Comparison of ENCODE assay signal across 2 cellular contexts in the genomic region with DNA sequence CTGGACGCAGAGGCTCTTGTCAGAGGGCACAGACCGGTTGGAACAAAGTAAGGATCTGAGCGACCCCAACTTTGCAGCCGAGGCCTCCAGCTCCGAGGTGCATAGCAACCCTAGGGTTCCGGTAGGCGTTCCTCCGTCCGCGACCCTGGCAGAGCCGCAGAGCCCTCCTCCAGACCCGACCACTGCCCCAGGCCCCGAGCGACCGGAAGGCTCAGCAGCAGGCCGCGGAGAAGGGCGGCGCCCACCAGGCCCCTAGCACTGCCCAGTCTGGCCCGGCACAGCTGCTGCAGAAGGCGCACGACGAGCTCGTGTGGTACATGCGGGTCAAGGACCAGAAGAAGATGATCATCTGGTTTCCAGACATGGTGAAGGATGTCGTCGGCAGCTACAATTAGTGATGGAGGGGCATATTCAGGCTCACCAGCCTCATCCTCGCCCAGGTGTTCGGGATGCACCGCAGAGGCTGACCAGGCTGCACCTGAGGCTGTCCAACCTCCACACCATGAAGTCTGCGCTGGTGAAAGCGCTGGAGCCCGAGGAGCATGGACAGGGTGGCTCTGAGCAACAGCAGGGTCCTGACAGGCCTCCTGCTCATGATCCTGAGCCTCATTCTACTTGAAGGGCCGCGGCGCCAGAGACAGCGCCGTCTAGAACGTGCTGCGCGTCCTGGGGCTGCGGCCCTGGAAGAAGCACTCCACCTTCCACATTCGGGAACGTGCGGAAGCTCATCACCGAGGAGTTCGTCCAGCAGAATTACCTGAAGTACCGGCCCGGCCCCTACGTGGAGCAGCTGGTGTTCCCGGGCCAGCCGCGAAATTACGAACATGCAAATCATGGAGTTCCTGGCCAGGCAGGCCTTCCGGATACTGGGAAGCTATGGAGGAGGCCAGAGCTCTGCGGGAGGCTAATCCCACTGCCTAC.
TF ChIP-seq lines count a peak whose summit lies in the region.

No MANE protein-coding gene starts in this region.

TF ChIP-seq in GM23338, 12 proteins besides CTCF, POLR2A, EP300 and RAD21 (continued from another document and continues in another):
- TF ChIP-seq, protein P1, sequence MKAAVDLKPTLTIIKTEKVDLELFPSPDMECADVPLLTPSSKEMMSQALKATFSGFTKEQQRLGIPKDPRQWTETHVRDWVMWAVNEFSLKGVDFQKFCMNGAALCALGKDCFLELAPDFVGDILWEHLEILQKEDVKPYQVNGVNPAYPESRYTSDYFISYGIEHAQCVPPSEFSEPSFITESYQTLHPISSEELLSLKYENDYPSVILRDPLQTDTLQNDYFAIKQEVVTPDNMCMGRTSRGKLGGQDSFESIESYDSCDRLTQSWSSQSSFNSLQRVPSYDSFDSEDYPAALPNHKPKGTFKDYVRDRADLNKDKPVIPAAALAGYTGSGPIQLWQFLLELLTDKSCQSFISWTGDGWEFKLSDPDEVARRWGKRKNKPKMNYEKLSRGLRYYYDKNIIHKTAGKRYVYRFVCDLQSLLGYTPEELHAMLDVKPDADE (IDR thresholded peaks at IDR 0.05): no peak
- TF ChIP-seq, protein P2, sequence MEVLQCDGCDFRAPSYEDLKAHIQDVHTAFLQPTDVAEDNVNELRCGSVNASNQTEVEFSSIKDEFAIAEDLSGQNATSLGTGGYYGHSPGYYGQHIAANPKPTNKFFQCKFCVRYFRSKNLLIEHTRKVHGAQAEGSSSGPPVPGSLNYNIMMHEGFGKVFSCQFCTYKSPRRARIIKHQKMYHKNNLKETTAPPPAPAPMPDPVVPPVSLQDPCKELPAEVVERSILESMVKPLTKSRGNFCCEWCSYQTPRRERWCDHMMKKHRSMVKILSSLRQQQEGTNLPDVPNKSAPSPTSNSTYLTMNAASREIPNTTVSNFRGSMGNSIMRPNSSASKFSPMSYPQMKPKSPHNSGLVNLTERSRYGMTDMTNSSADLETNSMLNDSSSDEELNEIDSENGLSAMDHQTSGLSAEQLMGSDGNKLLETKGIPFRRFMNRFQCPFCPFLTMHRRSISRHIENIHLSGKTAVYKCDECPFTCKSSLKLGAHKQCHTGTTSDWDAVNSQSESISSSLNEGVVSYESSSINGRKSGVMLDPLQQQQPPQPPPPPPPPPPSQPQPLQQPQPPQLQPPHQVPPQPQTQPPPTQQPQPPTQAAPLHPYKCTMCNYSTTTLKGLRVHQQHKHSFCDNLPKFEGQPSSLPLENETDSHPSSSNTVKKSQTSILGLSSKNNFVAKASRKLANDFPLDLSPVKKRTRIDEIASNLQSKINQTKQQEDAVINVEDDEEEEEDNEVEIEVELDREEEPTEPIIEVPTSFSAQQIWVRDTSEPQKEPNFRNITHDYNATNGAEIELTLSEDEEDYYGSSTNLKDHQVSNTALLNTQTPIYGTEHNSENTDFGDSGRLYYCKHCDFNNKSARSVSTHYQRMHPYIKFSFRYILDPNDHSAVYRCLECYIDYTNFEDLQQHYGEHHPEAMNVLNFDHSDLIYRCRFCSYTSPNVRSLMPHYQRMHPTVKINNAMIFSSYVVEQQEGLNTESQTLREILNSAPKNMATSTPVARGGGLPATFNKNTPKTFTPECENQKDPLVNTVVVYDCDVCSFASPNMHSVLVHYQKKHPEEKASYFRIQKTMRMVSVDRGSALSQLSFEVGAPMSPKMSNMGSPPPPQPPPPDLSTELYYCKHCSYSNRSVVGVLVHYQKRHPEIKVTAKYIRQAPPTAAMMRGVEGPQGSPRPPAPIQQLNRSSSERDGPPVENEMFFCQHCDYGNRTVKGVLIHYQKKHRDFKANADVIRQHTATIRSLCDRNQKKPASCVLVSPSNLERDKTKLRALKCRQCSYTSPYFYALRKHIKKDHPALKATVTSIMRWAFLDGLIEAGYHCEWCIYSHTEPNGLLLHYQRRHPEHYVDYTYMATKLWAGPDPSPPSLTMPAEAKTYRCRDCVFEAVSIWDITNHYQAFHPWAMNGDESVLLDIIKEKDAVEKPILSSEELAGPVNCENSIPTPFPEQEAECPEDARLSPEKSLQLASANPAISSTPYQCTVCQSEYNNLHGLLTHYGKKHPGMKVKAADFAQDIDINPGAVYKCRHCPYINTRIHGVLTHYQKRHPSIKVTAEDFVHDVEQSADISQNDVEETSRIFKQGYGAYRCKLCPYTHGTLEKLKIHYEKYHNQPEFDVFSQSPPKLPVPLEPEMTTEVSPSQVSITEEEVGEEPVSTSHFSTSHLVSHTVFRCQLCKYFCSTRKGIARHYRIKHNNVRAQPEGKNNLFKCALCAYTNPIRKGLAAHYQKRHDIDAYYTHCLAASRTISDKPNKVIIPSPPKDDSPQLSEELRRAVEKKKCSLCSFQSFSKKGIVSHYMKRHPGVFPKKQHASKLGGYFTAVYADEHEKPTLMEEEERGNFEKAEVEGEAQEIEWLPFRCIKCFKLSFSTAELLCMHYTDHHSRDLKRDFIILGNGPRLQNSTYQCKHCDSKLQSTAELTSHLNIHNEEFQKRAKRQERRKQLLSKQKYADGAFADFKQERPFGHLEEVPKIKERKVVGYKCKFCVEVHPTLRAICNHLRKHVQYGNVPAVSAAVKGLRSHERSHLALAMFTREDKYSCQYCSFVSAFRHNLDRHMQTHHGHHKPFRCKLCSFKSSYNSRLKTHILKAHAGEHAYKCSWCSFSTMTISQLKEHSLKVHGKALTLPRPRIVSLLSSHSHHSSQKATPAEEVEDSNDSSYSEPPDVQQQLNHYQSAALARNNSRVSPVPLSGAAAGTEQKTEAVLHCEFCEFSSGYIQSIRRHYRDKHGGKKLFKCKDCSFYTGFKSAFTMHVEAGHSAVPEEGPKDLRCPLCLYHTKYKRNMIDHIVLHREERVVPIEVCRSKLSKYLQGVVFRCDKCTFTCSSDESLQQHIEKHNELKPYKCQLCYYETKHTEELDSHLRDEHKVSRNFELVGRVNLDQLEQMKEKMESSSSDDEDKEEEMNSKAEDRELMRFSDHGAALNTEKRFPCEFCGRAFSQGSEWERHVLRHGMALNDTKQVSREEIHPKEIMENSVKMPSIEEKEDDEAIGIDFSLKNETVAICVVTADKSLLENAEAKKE (CRISPR knock-in tag; IDR thresholded peaks at IDR 0.05): no peak
- TF ChIP-seq ZNF331 (CRISPR knock-in tag; IDR thresholded peaks at IDR 0.05; ENCODE audit: low read depth) (no peak), ZNF114 (CRISPR knock-in tag; IDR thresholded peaks at IDR 0.05) (no peak), CREB1 (CRISPR knock-in tag; IDR thresholded peaks at IDR 0.05; ENCODE audit: low read depth) (no peak)
- TF ChIP-seq, protein P3, sequence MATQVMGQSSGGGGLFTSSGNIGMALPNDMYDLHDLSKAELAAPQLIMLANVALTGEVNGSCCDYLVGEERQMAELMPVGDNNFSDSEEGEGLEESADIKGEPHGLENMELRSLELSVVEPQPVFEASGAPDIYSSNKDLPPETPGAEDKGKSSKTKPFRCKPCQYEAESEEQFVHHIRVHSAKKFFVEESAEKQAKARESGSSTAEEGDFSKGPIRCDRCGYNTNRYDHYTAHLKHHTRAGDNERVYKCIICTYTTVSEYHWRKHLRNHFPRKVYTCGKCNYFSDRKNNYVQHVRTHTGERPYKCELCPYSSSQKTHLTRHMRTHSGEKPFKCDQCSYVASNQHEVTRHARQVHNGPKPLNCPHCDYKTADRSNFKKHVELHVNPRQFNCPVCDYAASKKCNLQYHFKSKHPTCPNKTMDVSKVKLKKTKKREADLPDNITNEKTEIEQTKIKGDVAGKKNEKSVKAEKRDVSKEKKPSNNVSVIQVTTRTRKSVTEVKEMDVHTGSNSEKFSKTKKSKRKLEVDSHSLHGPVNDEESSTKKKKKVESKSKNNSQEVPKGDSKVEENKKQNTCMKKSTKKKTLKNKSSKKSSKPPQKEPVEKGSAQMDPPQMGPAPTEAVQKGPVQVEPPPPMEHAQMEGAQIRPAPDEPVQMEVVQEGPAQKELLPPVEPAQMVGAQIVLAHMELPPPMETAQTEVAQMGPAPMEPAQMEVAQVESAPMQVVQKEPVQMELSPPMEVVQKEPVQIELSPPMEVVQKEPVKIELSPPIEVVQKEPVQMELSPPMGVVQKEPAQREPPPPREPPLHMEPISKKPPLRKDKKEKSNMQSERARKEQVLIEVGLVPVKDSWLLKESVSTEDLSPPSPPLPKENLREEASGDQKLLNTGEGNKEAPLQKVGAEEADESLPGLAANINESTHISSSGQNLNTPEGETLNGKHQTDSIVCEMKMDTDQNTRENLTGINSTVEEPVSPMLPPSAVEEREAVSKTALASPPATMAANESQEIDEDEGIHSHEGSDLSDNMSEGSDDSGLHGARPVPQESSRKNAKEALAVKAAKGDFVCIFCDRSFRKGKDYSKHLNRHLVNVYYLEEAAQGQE (IDR thresholded peaks at IDR 0.05; ENCODE audit: unreplicated experiment): no peak

TF ChIP-seq in WTC11, 78 proteins besides CTCF, POLR2A, EP300 and RAD21 (continued from another document and continues in another):
- TF ChIP-seq, protein P4, sequence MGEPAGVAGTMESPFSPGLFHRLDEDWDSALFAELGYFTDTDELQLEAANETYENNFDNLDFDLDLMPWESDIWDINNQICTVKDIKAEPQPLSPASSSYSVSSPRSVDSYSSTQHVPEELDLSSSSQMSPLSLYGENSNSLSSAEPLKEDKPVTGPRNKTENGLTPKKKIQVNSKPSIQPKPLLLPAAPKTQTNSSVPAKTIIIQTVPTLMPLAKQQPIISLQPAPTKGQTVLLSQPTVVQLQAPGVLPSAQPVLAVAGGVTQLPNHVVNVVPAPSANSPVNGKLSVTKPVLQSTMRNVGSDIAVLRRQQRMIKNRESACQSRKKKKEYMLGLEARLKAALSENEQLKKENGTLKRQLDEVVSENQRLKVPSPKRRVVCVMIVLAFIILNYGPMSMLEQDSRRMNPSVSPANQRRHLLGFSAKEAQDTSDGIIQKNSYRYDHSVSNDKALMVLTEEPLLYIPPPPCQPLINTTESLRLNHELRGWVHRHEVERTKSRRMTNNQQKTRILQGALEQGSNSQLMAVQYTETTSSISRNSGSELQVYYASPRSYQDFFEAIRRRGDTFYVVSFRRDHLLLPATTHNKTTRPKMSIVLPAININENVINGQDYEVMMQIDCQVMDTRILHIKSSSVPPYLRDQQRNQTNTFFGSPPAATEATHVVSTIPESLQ (CRISPR knock-in tag; IDR thresholded peaks at IDR 0.05): no peak
- TF ChIP-seq, protein P5, sequence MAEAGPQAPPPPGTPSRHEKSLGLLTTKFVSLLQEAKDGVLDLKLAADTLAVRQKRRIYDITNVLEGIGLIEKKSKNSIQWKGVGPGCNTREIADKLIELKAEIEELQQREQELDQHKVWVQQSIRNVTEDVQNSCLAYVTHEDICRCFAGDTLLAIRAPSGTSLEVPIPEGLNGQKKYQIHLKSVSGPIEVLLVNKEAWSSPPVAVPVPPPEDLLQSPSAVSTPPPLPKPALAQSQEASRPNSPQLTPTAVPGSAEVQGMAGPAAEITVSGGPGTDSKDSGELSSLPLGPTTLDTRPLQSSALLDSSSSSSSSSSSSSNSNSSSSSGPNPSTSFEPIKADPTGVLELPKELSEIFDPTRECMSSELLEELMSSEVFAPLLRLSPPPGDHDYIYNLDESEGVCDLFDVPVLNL (CRISPR knock-in tag; IDR thresholded peaks at IDR 0.05; ENCODE audit: borderline replicate concordance, low read depth): no peak
- TF ChIP-seq, protein P6, sequence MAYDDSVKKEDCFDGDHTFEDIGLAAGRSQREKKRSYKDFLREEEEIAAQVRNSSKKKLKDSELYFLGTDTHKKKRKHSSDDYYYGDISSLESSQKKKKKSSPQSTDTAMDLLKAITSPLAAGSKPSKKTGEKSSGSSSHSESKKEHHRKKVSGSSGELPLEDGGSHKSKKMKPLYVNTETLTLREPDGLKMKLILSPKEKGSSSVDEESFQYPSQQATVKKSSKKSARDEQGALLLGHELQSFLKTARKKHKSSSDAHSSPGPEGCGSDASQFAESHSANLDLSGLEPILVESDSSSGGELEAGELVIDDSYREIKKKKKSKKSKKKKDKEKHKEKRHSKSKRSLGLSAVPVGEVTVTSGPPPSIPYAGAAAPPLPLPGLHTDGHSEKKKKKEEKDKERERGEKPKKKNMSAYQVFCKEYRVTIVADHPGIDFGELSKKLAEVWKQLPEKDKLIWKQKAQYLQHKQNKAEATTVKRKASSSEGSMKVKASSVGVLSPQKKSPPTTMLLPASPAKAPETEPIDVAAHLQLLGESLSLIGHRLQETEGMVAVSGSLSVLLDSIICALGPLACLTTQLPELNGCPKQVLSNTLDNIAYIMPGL (CRISPR knock-in tag; IDR thresholded peaks at IDR 0.05): no peak
- TF ChIP-seq, protein P7, sequence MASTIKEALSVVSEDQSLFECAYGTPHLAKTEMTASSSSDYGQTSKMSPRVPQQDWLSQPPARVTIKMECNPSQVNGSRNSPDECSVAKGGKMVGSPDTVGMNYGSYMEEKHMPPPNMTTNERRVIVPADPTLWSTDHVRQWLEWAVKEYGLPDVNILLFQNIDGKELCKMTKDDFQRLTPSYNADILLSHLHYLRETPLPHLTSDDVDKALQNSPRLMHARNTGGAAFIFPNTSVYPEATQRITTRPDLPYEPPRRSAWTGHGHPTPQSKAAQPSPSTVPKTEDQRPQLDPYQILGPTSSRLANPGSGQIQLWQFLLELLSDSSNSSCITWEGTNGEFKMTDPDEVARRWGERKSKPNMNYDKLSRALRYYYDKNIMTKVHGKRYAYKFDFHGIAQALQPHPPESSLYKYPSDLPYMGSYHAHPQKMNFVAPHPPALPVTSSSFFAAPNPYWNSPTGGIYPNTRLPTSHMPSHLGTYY (CRISPR knock-in tag; IDR thresholded peaks at IDR 0.05): no peak
- no peak for TF ChIP-seq JAZF1 (CRISPR knock-in tag; IDR thresholded peaks at IDR 0.05)
- TF ChIP-seq, protein P8, sequence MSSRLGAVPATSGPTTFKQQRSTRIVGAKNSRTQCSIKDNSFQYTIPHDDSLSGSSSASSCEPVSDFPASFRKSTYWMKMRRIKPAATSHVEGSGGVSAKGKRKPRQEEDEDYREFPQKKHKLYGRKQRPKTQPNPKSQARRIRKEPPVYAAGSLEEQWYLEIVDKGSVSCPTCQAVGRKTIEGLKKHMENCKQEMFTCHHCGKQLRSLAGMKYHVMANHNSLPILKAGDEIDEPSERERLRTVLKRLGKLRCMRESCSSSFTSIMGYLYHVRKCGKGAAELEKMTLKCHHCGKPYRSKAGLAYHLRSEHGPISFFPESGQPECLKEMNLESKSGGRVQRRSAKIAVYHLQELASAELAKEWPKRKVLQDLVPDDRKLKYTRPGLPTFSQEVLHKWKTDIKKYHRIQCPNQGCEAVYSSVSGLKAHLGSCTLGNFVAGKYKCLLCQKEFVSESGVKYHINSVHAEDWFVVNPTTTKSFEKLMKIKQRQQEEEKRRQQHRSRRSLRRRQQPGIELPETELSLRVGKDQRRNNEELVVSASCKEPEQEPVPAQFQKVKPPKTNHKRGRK (CRISPR knock-in tag; IDR thresholded peaks at IDR 0.05; ENCODE audit: borderline replicate concordance): no peak
- no peak for TF ChIP-seq OVOL2 (CRISPR knock-in tag; IDR thresholded peaks at IDR 0.05; ENCODE audit: borderline replicate concordance)
- TF ChIP-seq, protein P9, sequence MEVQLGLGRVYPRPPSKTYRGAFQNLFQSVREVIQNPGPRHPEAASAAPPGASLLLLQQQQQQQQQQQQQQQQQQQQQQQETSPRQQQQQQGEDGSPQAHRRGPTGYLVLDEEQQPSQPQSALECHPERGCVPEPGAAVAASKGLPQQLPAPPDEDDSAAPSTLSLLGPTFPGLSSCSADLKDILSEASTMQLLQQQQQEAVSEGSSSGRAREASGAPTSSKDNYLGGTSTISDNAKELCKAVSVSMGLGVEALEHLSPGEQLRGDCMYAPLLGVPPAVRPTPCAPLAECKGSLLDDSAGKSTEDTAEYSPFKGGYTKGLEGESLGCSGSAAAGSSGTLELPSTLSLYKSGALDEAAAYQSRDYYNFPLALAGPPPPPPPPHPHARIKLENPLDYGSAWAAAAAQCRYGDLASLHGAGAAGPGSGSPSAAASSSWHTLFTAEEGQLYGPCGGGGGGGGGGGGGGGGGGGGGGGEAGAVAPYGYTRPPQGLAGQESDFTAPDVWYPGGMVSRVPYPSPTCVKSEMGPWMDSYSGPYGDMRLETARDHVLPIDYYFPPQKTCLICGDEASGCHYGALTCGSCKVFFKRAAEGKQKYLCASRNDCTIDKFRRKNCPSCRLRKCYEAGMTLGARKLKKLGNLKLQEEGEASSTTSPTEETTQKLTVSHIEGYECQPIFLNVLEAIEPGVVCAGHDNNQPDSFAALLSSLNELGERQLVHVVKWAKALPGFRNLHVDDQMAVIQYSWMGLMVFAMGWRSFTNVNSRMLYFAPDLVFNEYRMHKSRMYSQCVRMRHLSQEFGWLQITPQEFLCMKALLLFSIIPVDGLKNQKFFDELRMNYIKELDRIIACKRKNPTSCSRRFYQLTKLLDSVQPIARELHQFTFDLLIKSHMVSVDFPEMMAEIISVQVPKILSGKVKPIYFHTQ (CRISPR knock-in tag; IDR thresholded peaks at IDR 0.05): no peak
- TF ChIP-seq CREM (CRISPR knock-in tag; IDR thresholded peaks at IDR 0.05): no peak
- TF ChIP-seq NFYB (CRISPR knock-in tag; conservative IDR thresholded peaks at IDR 0.05; ENCODE audit: low read depth): no peak
